Comparison of ENCODE assay signal across 1 cellular context in the genomic region with DNA sequence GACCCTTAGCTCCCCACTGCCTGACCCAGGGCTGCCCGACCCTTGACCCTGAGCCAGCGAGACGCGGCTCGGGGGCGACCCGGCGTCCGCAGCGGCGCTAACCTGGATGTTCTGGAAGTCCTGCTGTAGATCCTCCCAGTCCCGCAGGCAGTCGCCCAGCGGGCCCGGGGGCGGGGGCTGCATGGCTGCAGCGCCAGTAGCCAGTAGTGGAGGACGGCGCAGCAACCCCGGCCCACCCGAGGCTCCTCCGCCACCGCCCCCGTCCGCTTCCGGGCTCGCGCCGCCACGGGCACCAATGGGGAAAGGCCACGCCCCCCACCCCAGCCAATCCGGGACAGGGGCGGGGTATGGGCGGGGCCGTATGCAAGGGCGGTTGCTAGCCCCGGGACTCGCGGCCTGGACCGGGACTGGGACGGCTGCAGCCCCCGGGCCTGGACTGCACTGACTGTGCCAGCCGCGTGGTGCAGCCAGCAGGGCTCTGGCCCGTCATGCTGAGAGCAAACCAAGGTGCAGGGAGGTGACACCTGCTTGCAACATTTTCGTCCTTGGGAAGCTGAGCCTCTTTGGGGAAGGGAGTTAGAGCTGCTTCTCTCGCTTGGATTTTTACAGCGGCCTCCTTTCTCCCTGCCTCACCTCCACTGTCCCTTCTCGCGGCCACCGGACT.
TF ChIP-seq lines count a peak whose summit lies in the region.

TMEM120A (minus strand) TSS at position 208 of the 664 bp plus-strand sequence; CDS start at position 183, 25 bp downstream.

TF ChIP-seq in GM12878, 131 proteins besides CTCF, POLR2A, EP300 and RAD21 (continued from another document and continues in another):
- no peak for TF ChIP-seq BCLAF1 (IDR thresholded peaks at IDR 0.05)
- TF ChIP-seq USF2 (IDR thresholded peaks at IDR 0.05; ENCODE audit: borderline replicate concordance, low read depth, low read length) = no peak; the same call in 1 of the 2 replicates
- peak; percentile 77 for TF ChIP-seq NR2C1 (IDR thresholded peaks at IDR 0.05)
- TF ChIP-seq NFIC (IDR thresholded peaks at IDR 0.05; ENCODE audit: low read depth, low read length) = no peak
- no peak for TF ChIP-seq MLLT1 (IDR thresholded peaks at IDR 0.05)
- no peak for TF ChIP-seq ZNF384 (IDR thresholded peaks at IDR 0.05; ENCODE audit: borderline replicate concordance, low read depth, low read length)
- no peak for TF ChIP-seq NBN (IDR thresholded peaks at IDR 0.05)
- no peak for TF ChIP-seq EZH2 (IDR thresholded peaks at IDR 0.05; ENCODE audit: borderline replicate concordance, control insufficient read depth, low read depth, low read length)
- TF ChIP-seq PKNOX1 (IDR thresholded peaks at IDR 0.05) = 0 out of 2 replicates have a peak, but pooled peaks have one; percentile 7
- TF ChIP-seq, protein P1, sequence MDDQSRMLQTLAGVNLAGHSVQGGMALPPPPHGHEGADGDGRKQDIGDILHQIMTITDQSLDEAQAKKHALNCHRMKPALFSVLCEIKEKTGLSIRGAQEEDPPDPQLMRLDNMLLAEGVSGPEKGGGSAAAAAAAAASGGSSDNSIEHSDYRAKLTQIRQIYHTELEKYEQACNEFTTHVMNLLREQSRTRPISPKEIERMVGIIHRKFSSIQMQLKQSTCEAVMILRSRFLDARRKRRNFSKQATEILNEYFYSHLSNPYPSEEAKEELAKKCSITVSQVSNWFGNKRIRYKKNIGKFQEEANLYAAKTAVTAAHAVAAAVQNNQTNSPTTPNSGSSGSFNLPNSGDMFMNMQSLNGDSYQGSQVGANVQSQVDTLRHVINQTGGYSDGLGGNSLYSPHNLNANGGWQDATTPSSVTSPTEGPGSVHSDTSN (IDR thresholded peaks at IDR 0.05; ENCODE audit: insufficient replicate concordance, low read depth, low read length) = no peak
- TF ChIP-seq, protein P2, sequence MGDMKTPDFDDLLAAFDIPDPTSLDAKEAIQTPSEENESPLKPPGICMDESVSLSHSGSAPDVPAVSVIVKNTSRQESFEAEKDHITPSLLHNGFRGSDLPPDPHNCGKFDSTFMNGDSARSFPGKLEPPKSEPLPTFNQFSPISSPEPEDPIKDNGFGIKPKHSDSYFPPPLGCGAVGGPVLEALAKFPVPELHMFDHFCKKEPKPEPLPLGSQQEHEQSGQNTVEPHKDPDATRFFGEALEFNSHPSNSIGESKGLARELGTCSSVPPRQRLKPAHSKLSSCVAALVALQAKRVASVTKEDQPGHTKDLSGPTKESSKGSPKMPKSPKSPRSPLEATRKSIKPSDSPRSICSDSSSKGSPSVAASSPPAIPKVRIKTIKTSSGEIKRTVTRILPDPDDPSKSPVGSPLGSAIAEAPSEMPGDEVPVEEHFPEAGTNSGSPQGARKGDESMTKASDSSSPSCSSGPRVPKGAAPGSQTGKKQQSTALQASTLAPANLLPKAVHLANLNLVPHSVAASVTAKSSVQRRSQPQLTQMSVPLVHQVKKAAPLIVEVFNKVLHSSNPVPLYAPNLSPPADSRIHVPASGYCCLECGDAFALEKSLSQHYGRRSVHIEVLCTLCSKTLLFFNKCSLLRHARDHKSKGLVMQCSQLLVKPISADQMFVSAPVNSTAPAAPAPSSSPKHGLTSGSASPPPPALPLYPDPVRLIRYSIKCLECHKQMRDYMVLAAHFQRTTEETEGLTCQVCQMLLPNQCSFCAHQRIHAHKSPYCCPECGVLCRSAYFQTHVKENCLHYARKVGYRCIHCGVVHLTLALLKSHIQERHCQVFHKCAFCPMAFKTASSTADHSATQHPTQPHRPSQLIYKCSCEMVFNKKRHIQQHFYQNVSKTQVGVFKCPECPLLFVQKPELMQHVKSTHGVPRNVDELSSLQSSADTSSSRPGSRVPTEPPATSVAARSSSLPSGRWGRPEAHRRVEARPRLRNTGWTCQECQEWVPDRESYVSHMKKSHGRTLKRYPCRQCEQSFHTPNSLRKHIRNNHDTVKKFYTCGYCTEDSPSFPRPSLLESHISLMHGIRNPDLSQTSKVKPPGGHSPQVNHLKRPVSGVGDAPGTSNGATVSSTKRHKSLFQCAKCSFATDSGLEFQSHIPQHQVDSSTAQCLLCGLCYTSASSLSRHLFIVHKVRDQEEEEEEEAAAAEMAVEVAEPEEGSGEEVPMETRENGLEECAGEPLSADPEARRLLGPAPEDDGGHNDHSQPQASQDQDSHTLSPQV (IDR thresholded peaks at IDR 0.05) = no peak
- no peak for TF ChIP-seq FOXK2 (IDR thresholded peaks at IDR 0.05)
- TF ChIP-seq IKZF2 (IDR thresholded peaks at IDR 0.05) = no peak
- no peak for TF ChIP-seq BRCA1 (IDR thresholded peaks at IDR 0.05; ENCODE audit: low read depth, low read length)
- TF ChIP-seq NRF1 (conservative IDR thresholded peaks at IDR 0.05; ENCODE audit: low read depth, low read length) = no peak
- no peak for TF ChIP-seq TCF3 (IDR thresholded peaks at IDR 0.05; ENCODE audit: borderline replicate concordance, insufficient read depth, low read depth, low read length)
- no peak for TF ChIP-seq NFXL1 (IDR thresholded peaks at IDR 0.05; ENCODE audit: borderline replicate concordance)
- TF ChIP-seq, protein P3, sequence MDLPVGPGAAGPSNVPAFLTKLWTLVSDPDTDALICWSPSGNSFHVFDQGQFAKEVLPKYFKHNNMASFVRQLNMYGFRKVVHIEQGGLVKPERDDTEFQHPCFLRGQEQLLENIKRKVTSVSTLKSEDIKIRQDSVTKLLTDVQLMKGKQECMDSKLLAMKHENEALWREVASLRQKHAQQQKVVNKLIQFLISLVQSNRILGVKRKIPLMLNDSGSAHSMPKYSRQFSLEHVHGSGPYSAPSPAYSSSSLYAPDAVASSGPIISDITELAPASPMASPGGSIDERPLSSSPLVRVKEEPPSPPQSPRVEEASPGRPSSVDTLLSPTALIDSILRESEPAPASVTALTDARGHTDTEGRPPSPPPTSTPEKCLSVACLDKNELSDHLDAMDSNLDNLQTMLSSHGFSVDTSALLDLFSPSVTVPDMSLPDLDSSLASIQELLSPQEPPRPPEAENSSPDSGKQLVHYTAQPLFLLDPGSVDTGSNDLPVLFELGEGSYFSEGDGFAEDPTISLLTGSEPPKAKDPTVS (IDR thresholded peaks at IDR 0.05; ENCODE audit: low read depth, low read length) = no peak
- no peak for TF ChIP-seq ETV6 (conservative IDR thresholded peaks at IDR 0.05 in 1 of 2, IDR thresholded peaks at IDR 0.05 in 1 of 2; ENCODE audit: borderline replicate concordance in 1 of 2, low read depth in 1 of 2)
- TF ChIP-seq JUNB (IDR thresholded peaks at IDR 0.05) = no peak
- no peak for TF ChIP-seq NFYA (IDR thresholded peaks at IDR 0.05; ENCODE audit: borderline replicate concordance, low read depth, low read length)
- TF ChIP-seq, protein P4, sequence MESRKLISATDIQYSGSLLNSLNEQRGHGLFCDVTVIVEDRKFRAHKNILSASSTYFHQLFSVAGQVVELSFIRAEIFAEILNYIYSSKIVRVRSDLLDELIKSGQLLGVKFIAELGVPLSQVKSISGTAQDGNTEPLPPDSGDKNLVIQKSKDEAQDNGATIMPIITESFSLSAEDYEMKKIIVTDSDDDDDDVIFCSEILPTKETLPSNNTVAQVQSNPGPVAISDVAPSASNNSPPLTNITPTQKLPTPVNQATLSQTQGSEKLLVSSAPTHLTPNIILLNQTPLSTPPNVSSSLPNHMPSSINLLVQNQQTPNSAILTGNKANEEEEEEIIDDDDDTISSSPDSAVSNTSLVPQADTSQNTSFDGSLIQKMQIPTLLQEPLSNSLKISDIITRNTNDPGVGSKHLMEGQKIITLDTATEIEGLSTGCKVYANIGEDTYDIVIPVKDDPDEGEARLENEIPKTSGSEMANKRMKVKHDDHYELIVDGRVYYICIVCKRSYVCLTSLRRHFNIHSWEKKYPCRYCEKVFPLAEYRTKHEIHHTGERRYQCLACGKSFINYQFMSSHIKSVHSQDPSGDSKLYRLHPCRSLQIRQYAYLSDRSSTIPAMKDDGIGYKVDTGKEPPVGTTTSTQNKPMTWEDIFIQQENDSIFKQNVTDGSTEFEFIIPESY (IDR thresholded peaks at IDR 0.05) = no peak
- no peak for TF ChIP-seq ZNF217 (IDR thresholded peaks at IDR 0.05)
- no peak for TF ChIP-seq RAD51 (IDR thresholded peaks at IDR 0.05)
- TF ChIP-seq ATF3 (IDR thresholded peaks at IDR 0.05; ENCODE audit: borderline replicate concordance, extremely low read depth, low read depth, low read length) = no peak
- TF ChIP-seq CBX3 (IDR thresholded peaks at IDR 0.05; ENCODE audit: borderline replicate concordance, low read depth) = no peak
- TF ChIP-seq IKZF1 (conservative IDR thresholded peaks at IDR 0.05) = 0 out of 2 replicates have a peak, but pooled peaks have one; percentile 30
- TF ChIP-seq, protein P5, sequence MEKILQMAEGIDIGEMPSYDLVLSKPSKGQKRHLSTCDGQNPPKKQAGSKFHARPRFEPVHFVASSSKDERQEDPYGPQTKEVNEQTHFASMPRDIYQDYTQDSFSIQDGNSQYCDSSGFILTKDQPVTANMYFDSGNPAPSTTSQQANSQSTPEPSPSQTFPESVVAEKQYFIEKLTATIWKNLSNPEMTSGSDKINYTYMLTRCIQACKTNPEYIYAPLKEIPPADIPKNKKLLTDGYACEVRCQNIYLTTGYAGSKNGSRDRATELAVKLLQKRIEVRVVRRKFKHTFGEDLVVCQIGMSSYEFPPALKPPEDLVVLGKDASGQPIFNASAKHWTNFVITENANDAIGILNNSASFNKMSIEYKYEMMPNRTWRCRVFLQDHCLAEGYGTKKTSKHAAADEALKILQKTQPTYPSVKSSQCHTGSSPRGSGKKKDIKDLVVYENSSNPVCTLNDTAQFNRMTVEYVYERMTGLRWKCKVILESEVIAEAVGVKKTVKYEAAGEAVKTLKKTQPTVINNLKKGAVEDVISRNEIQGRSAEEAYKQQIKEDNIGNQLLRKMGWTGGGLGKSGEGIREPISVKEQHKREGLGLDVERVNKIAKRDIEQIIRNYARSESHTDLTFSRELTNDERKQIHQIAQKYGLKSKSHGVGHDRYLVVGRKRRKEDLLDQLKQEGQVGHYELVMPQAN (conservative IDR thresholded peaks at IDR 0.05) = peak; percentile 79
- TF ChIP-seq SMARCA5 (IDR thresholded peaks at IDR 0.05) = no peak
- TF ChIP-seq EED (IDR thresholded peaks at IDR 0.05; ENCODE audit: low read depth) = no peak
